ENCODE assay signal across 29 cellular contexts in the genomic region with DNA sequence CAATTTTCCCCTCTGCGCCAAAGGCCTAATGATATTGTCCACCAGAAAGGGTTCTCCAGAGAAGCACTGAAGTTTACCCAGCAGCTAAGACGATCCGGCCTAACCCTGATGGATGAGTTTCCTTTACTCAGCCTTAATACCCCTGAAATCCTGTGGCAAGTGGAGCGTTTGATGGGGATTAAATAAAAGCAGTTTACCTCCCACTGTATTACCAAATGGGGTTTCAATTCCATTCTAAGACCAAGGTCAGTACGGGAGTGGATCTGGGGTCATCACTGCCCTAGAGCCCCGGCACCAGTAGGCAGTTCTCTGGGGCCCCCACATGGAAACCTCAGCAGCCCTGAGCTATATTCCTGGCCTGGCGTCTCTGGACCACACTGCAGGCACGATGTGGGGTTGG.
"Had no signal": no experiment of that assay in that cellular context is flagged by ENCODE, and none has a peak within 500 bp of the region (broad histone marks: within the 10 kb centered on the region; RNA-seq: fewer than 3 reads in every experiment).

No MANE protein-coding gene starts in this region.

- H3K4me1 ChIP-seq: left lung, lower lobe of right lung, upper lobe of left lung had no signal

- H3K4me3 Mint-ChIP-seq: activated naive CD4-positive, alpha-beta T cell treated with anti-CD3 and anti-CD28 coated beads, Interleukin-2, amount 10 ng/mL, durations not matched to agents 7 days and 5 days; activated naive CD8-positive, alpha-beta T cell treated with anti-CD3 and anti-CD28 coated beads, Interleukin-2, amount 10 ng/mL, durations not matched to agents 7 days and 5 days; activated T-cell treated with anti-CD3 and anti-CD28 coated beads, Interleukin-2, amount 50 U/mL, for 24 hours; endodermal cell; natural killer cell; stimulated activated memory B cell treated with anti-CD40 and anti-IgM and Interleukin-4, amounts not matched to agents 10 μg/mL and 1 μg/mL and 100 μg/mL, for 72 hours; stimulated activated naive CD8-positive, alpha-beta T cell treated with anti-CD3 and anti-CD28 coated beads, Interleukin-15, amount 100 ng/mL, for 72 hours had no signal

- H3K4me3 ChIP-seq: left lung, lower lobe of right lung, right lobe of liver, upper lobe of left lung, vagina had no signal

- H3K4me1 Mint-ChIP-seq: activated naive CD4-positive, alpha-beta T cell treated with anti-CD3 and anti-CD28 coated beads, Interleukin-2, amount 10 ng/mL, durations not matched to agents 7 days and 5 days; activated naive CD8-positive, alpha-beta T cell treated with anti-CD3 and anti-CD28 coated beads, Interleukin-2, amount 10 ng/mL, durations not matched to agents 7 days and 5 days; endodermal cell; stimulated activated memory B cell treated with anti-CD40 and anti-IgM and Interleukin-4, amounts not matched to agents 10 μg/mL and 1 μg/mL and 100 μg/mL, for 72 hours; stimulated activated naive CD8-positive, alpha-beta T cell treated with anti-CD3 and anti-CD28 coated beads, Interleukin-15, amount 100 ng/mL, for 72 hours had no signal

- H3K9me3 Mint-ChIP-seq: activated naive CD4-positive, alpha-beta T cell treated with anti-CD3 and anti-CD28 coated beads, Interleukin-2, amount 10 ng/mL, durations not matched to agents 7 days and 5 days; activated naive CD8-positive, alpha-beta T cell treated with anti-CD3 and anti-CD28 coated beads, Interleukin-2, amount 10 ng/mL, durations not matched to agents 7 days and 5 days; activated T-cell treated with anti-CD3 and anti-CD28 coated beads, Interleukin-2, amount 50 U/mL, for 24 hours; endodermal cell; natural killer cell; stimulated activated memory B cell treated with anti-CD40 and anti-IgM and Interleukin-4, amounts not matched to agents 10 μg/mL and 1 μg/mL and 100 μg/mL, for 72 hours; stimulated activated naive CD8-positive, alpha-beta T cell treated with anti-CD3 and anti-CD28 coated beads, Interleukin-15, amount 100 ng/mL, for 72 hours had no signal

- DNase-seq: activated CD4-positive, alpha-beta T cell treated with anti-CD3 and anti-CD28 coated beads for 48 hours; activated CD4-positive, alpha-beta T cell treated with anti-CD3 and anti-CD28 coated beads, Interleukin-2, amount 50 U/mL, for 48 hours; activated CD8-positive, alpha-beta memory T cell treated with anti-CD3 and anti-CD28 coated beads, Interleukin-2, amount 50 U/mL, for 48 hours; activated gamma-delta T cell; activated naive CD4-positive, alpha-beta T cell treated with anti-CD3 and anti-CD28 coated beads, Interleukin-2, amount 10 ng/mL, durations not matched to agents 7 days and 5 days; activated naive CD8-positive, alpha-beta T cell treated with anti-CD3 and anti-CD28 coated beads, Interleukin-2, amount 10 ng/mL, durations not matched to agents 7 days and 5 days; activated T-cell treated with anti-CD3 and anti-CD28 coated beads, Interleukin-2, amount 50 U/mL, for 24 hours; amniotic stem cell; central memory CD4-positive, alpha-beta T cell; endodermal cell; foreskin fibroblast; head of caudate nucleus; hypothalamus; left lung; lower lobe of right lung; mesenchymal stem cell; natural killer cell; right lobe of liver; stimulated activated CD4-positive, alpha-beta T cell treated with anti-CD3 and anti-CD28 coated beads, Interleukin-12 subunit alpha, Interleukin-12 subunit beta, amount 100 ng/mL, for 4 hours; stimulated activated CD4-positive, alpha-beta T cell treated with anti-CD3 and anti-CD28 coated beads, Interleukin-4, amount 100 ng/mL, for 24 hours; stimulated activated naive CD8-positive, alpha-beta T cell treated with anti-CD3 and anti-CD28 coated beads, Interleukin-15, amount 100 ng/mL, for 72 hours; substantia nigra; T-helper 9 cell; upper lobe of left lung had no signal

- H3K27me3 Mint-ChIP-seq: activated naive CD4-positive, alpha-beta T cell treated with anti-CD3 and anti-CD28 coated beads, Interleukin-2, amount 10 ng/mL, durations not matched to agents 7 days and 5 days; activated naive CD8-positive, alpha-beta T cell treated with anti-CD3 and anti-CD28 coated beads, Interleukin-2, amount 10 ng/mL, durations not matched to agents 7 days and 5 days; activated T-cell treated with anti-CD3 and anti-CD28 coated beads, Interleukin-2, amount 50 U/mL, for 24 hours; progenitor cell of endocrine pancreas; stimulated activated memory B cell treated with anti-CD40 and anti-IgM and Interleukin-4, amounts not matched to agents 10 μg/mL and 1 μg/mL and 100 μg/mL, for 72 hours; stimulated activated naive CD8-positive, alpha-beta T cell treated with anti-CD3 and anti-CD28 coated beads, Interleukin-15, amount 100 ng/mL, for 72 hours had no signal

- H3K27me3 ChIP-seq: left lung, neutrophil, right lobe of liver, upper lobe of left lung, vagina had no signal

- H3K9me3 ChIP-seq: left lung, lower lobe of right lung, neutrophil, right lobe of liver, upper lobe of left lung, vagina had no signal

- H3K27ac Mint-ChIP-seq: activated naive CD4-positive, alpha-beta T cell treated with anti-CD3 and anti-CD28 coated beads, Interleukin-2, amount 10 ng/mL, durations not matched to agents 7 days and 5 days; activated naive CD8-positive, alpha-beta T cell treated with anti-CD3 and anti-CD28 coated beads, Interleukin-2, amount 10 ng/mL, durations not matched to agents 7 days and 5 days; endodermal cell; progenitor cell of endocrine pancreas; stimulated activated memory B cell treated with anti-CD40 and anti-IgM and Interleukin-4, amounts not matched to agents 10 μg/mL and 1 μg/mL and 100 μg/mL, for 72 hours had no signal

- H3K36me3 Mint-ChIP-seq: activated naive CD4-positive, alpha-beta T cell treated with anti-CD3 and anti-CD28 coated beads, Interleukin-2, amount 10 ng/mL, durations not matched to agents 7 days and 5 days; natural killer cell had no signal

- H3K27ac ChIP-seq: left lung, lower lobe of right lung, neutrophil, right lobe of liver, upper lobe of left lung, vagina, VCaP had no signal

- H3K36me3 ChIP-seq: left lung, lower lobe of right lung, neutrophil, right lobe of liver, upper lobe of left lung, vagina had no signal
